In the genomic region with DNA sequence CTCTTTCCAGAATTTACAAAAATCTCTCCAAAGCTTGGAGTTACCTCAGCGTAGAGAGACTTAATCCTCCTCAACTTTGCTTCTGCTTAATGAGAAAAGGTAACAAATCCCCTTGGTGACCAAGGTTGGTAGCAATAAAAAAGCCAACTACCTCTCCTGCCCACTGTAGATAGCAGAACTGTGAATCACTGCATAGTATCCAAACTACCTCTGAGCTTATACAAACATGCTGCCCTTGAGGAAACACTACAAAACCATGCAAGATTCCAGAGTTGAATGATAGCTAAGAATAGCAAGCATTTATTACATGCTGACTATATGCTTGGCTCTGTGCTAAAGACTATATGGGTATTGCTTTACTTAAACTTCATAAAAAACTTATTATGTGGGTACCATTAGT, we compare ENCODE assay signal across 20 cellular contexts. TPM values are rescaled to one million over a fixed set of nuclear protein-coding genes. Genes with fewer than 3 reads are reported as not detected.
DNase-seq lines count a peak whose midpoint lies in the region; ATAC-seq and TF ChIP-seq lines count a peak whose summit lies in the region.
"Had no signal": no experiment of that assay in that cellular context is flagged by ENCODE, and none has a peak within 500 bp of the region (broad histone marks: within the 10 kb centered on the region; RNA-seq: fewer than 3 reads in every experiment).

No MANE protein-coding gene starts in this region.

- peaks cover 59% of the 10 kb centered on the region for H3K4me1 Mint-ChIP-seq in chondrocyte (ENCODE audit: low read depth)

- no peak for ATAC-seq in HG02870 (IDR thresholded peaks at IDR 0.05; ENCODE audit: unreplicated experiment)
- ATAC-seq in esophagus mucosa = no peak
- ATAC-seq: left ventricle myocardium superior had no signal

- DNase-seq in EL = peak; percentile 71
- DNase-seq in NCI-H226 = peak; percentile 84
- no peak for DNase-seq in chondrocyte (ENCODE audit: low spot score)
- peak; percentile 60 for DNase-seq in non-pigmented ciliary epithelial cell (ENCODE audit: low read depth)
- no peak for DNase-seq in superior temporal gyrus (ENCODE audit: extremely low spot score)
- no peak for DNase-seq in NK-92 treated with Interleukin-12 subunit alpha and Interleukin-12 subunit beta, amount 100 ng/mL, for 24 hours (lab: John Stamatoyannopoulos, UW)
- DNase-seq: activated CD4-positive, alpha-beta memory T cell treated with anti-CD3 and anti-CD28 coated beads for 36 hours; activated naive CD4-positive, alpha-beta T cell treated with anti-CD3 and anti-CD28 coated beads, Interleukin-2, amount 10 ng/mL, durations not matched to agents 7 days and 5 days; DMS79; left ventricle myocardium superior; NCI-H1417; nucleus accumbens; OCI-M1; retina; SJCRH30 had no signal

- H3K27me3 Mint-ChIP-seq in chondrocyte (ENCODE audit: low read depth) = no peaks in the 10 kb centered on the region

- no peaks in the 10 kb centered on the region for H3K9me3 Mint-ChIP-seq in chondrocyte (ENCODE audit: low read depth)
- H3K9me3 Mint-ChIP-seq: activated CD4-positive, alpha-beta memory T cell treated with anti-CD3 and anti-CD28 coated beads for 36 hours; activated naive CD4-positive, alpha-beta T cell treated with anti-CD3 and anti-CD28 coated beads, Interleukin-2, amount 10 ng/mL, durations not matched to agents 7 days and 5 days; dendritic cell treated with granulocyte-macrophage colony-stimulating factor and Interleukin-4, amounts not matched to agents 40 ng/mL and 50 ng/mL, for 4 days had no signal

- H3K27ac Mint-ChIP-seq in chondrocyte (ENCODE audit: unreplicated experiment) = peak overlapping the region; percentile 80
- H3K27ac Mint-ChIP-seq: activated CD4-positive, alpha-beta memory T cell treated with anti-CD3 and anti-CD28 coated beads for 36 hours; activated naive CD4-positive, alpha-beta T cell treated with anti-CD3 and anti-CD28 coated beads, Interleukin-2, amount 10 ng/mL, durations not matched to agents 7 days and 5 days; dendritic cell treated with granulocyte-macrophage colony-stimulating factor and Interleukin-4, amounts not matched to agents 40 ng/mL and 50 ng/mL, for 4 days had no signal

- no peak overlapping the region for H3K4me3 Mint-ChIP-seq in chondrocyte (ENCODE audit: unreplicated experiment)
- H3K4me3 Mint-ChIP-seq: activated CD4-positive, alpha-beta memory T cell treated with anti-CD3 and anti-CD28 coated beads for 36 hours; activated naive CD4-positive, alpha-beta T cell treated with anti-CD3 and anti-CD28 coated beads, Interleukin-2, amount 10 ng/mL, durations not matched to agents 7 days and 5 days; dendritic cell treated with granulocyte-macrophage colony-stimulating factor and Interleukin-4, amounts not matched to agents 40 ng/mL and 50 ng/mL, for 4 days had no signal

- H3K36me3 Mint-ChIP-seq in chondrocyte (ENCODE audit: low read depth) = no peaks in the 10 kb centered on the region
- H3K36me3 Mint-ChIP-seq: activated CD4-positive, alpha-beta memory T cell treated with anti-CD3 and anti-CD28 coated beads for 36 hours; activated naive CD4-positive, alpha-beta T cell treated with anti-CD3 and anti-CD28 coated beads, Interleukin-2, amount 10 ng/mL, durations not matched to agents 7 days and 5 days had no signal

- no peak for TF ChIP-seq CTCF in chondrocyte (IDR thresholded peaks at IDR 0.05)

RNA-seq across cellular contexts. Expression of gene ADAMTS12, which starts 2.8 kb away (rescaled TPM):
- total RNA-seq in chondrocyte = 13.1 to 32.9 TPM (median 32.9 TPM) in 3 replicates
- total RNA-seq in esophagus mucosa = 0.52 TPM
- total RNA-seq: activated CD4-positive, alpha-beta memory T cell treated with anti-CD3 and anti-CD28 coated beads for 36 hours; T-helper 2 cell treated with Interferon-gamma antibody and Interleukin-4, amounts not matched to agents 100 ng/mL and 5 ng/mL, for 36 hours had no signal

RNA-seq across cellular contexts. Expression of gene RXFP3, which starts 41.6 kb away (rescaled TPM):
- total RNA-seq in chondrocyte = not detected in 3 replicates
- total RNA-seq in esophagus mucosa = not detected
- total RNA-seq: activated CD4-positive, alpha-beta memory T cell treated with anti-CD3 and anti-CD28 coated beads for 36 hours; endothelial cell of umbilical vein; left ventricle myocardium superior; SJCRH30; T-helper 2 cell treated with Interferon-gamma antibody and Interleukin-4, amounts not matched to agents 100 ng/mL and 5 ng/mL, for 36 hours had no signal

Comparison
In these comparisons a context has a peak if more than half of its experiments do, and no peak if none do; other contexts are left out.
1. DNase-seq: peak in EL (single experiment), NCI-H226 (single experiment) and non-pigmented ciliary epithelial cell (single experiment); none in chondrocyte (single experiment), superior temporal gyrus (single experiment) and NK-92 treated with Interleukin-12 subunit alpha and Interleukin-12 subunit beta, amount 100 ng/mL, for 24 hours (single experiment).